Comparison of ENCODE assay signal across 24 cellular contexts in genomic region chr20:37687478-37687805, GRCh38.
"Had no signal": no experiment of that assay in that cellular context is flagged by ENCODE, and none has a peak within 500 bp of the region (broad histone marks: within the 10 kb centered on the region; RNA-seq: fewer than 3 reads in every experiment).

No MANE protein-coding gene starts in this region.

- H3K27ac Mint-ChIP-seq: activated naive CD8-positive, alpha-beta T cell treated with anti-CD3 and anti-CD28 coated beads, Interleukin-2, amount 50 U/mL, for 24 hours had no signal

- H3K4me3 ChIP-seq: coronary artery, heart right ventricle, lower lobe of right lung, mucosa of descending colon, right lobe of liver, smooth muscle cell, tibial artery had no signal

- DNase-seq: activated CD4-positive, alpha-beta T cell treated with anti-CD3 and anti-CD28 coated beads for 1 hour; activated gamma-delta T cell; activated naive CD4-positive, alpha-beta T cell treated with anti-CD3 and anti-CD28 coated beads, Interleukin-2, amount 50 U/mL, for 16 hours; activated naive CD8-positive, alpha-beta T cell treated with anti-CD3 and anti-CD28 coated beads, Interleukin-2, amount 50 U/mL, for 24 hours; cerebellar nuclear complex; heart right ventricle; islet precursor cell; left cardiac atrium; lower lobe of right lung; mesendoderm; mucosa of descending colon; occipital lobe; posterior cingulate gyrus; right lobe of liver; stimulated activated CD4-positive, alpha-beta T cell treated with anti-CD3 and anti-CD28 coated beads, Interleukin-15, amount 100 ng/mL, for 24 hours; stimulated activated CD4-positive, alpha-beta T cell treated with anti-CD3 and anti-CD28 coated beads, Interleukin-2, amount 100 ng/mL, for 48 hours; stimulated activated CD8-positive, alpha-beta memory T cell treated with anti-CD3 and anti-CD28 coated beads, Interleukin-4, amount 100 ng/mL, for 48 hours; stimulated activated naive CD4-positive, alpha-beta T cell; tibial artery had no signal

- H3K4me3 Mint-ChIP-seq: activated naive CD8-positive, alpha-beta T cell treated with anti-CD3 and anti-CD28 coated beads, Interleukin-2, amount 50 U/mL, for 24 hours; neural crest cell had no signal

- ATAC-seq: heart right ventricle, left cardiac atrium, lower lobe of right lung, mucosa of descending colon, right lobe of liver had no signal

- H3K4me1 ChIP-seq: heart right ventricle, lower lobe of right lung, right lobe of liver, tibial artery had no signal

- H3K9me3 Mint-ChIP-seq: activated naive CD8-positive, alpha-beta T cell treated with anti-CD3 and anti-CD28 coated beads, Interleukin-2, amount 50 U/mL, for 24 hours; neural crest cell had no signal

- FAIRE-seq: TTC549 had no signal

- H3K27ac ChIP-seq: coronary artery, epithelial cell of prostate, heart right ventricle, lower lobe of right lung, right lobe of liver, tibial artery had no signal

- H3K36me3 ChIP-seq: heart right ventricle, lower lobe of right lung, right lobe of liver, tibial artery had no signal

- H3K27me3 ChIP-seq: right lobe of liver had no signal

- H3K9me3 ChIP-seq: heart right ventricle, lower lobe of right lung, mucosa of descending colon, right lobe of liver, tibial artery had no signal

- H3K4me1 Mint-ChIP-seq: neural crest cell had no signal
